11 cellular contexts compared by ENCODE assay signal in genomic region chrX:16138108-16138427, GRCh38. TPM values are rescaled to one million over a fixed set of nuclear protein-coding genes. Genes with fewer than 3 reads are reported as not detected.
DNase-seq lines count a peak whose midpoint lies in the region; ATAC-seq and TF ChIP-seq lines count a peak whose summit lies in the region.
"Had no signal": no experiment of that assay in that cellular context is flagged by ENCODE, and none has a peak within 500 bp of the region (broad histone marks: within the 10 kb centered on the region; RNA-seq: fewer than 3 reads in every experiment).

No MANE protein-coding gene starts in this region.

- no peak for TF ChIP-seq POLR2A in body of pancreas (IDR thresholded peaks at IDR 0.05)

- intact Hi-C loops in body of pancreas (cut with DNase I): no loop called here
- intact Hi-C loops in activated T-helper 1 cell treated with anti-CD3 and anti-CD28 coated beads, Interleukin-12 subunit alpha, Interleukin-12 subunit beta, Interleukin-2, Interleukin-4 antibody, amounts not matched to agents 30 ng/mL and 10 ng/mL and 1 ng/mL, durations not matched to agents 14 hours and 24 hours and 36 hours (cut with micrococcal nuclease): no loop called here

- no peaks in the 10 kb centered on the region for H3K9me3 ChIP-seq in body of pancreas

- no peak overlapping the region for H3K27ac Mint-ChIP-seq in activated T-helper 1 cell treated with anti-CD3 and anti-CD28 coated beads, Interleukin-12 subunit alpha, Interleukin-12 subunit beta, Interleukin-2, Interleukin-4 antibody, amounts not matched to agents 30 ng/mL and 10 ng/mL and 1 ng/mL, durations not matched to agents 14 hours and 24 hours and 36 hours
- H3K27ac Mint-ChIP-seq in stimulated activated effector memory CD8-positive, alpha-beta T cell treated with anti-CD3 and anti-CD28 coated beads, Interleukin-12 subunit alpha, Interleukin-12 subunit beta, amount 100 ng/mL, for 72 hours: no peak overlapping the region

- no peaks in the 10 kb centered on the region for H3K36me3 Mint-ChIP-seq in activated T-helper 1 cell treated with anti-CD3 and anti-CD28 coated beads, Interleukin-12 subunit alpha, Interleukin-12 subunit beta, Interleukin-2, Interleukin-4 antibody, amounts not matched to agents 30 ng/mL and 10 ng/mL and 1 ng/mL, durations not matched to agents 14 hours and 24 hours and 36 hours (ENCODE audit: low read depth)
- H3K36me3 Mint-ChIP-seq in stimulated activated effector memory CD8-positive, alpha-beta T cell treated with anti-CD3 and anti-CD28 coated beads, Interleukin-12 subunit alpha, Interleukin-12 subunit beta, amount 100 ng/mL, for 72 hours: no peaks in the 10 kb centered on the region

- no peak overlapping the region for H3K4me3 Mint-ChIP-seq in activated T-helper 1 cell treated with anti-CD3 and anti-CD28 coated beads, Interleukin-12 subunit alpha, Interleukin-12 subunit beta, Interleukin-2, Interleukin-4 antibody, amounts not matched to agents 30 ng/mL and 10 ng/mL and 1 ng/mL, durations not matched to agents 14 hours and 24 hours and 36 hours
- no peak overlapping the region for H3K4me3 Mint-ChIP-seq in stimulated activated effector memory CD8-positive, alpha-beta T cell treated with anti-CD3 and anti-CD28 coated beads, Interleukin-12 subunit alpha, Interleukin-12 subunit beta, amount 100 ng/mL, for 72 hours

- H3K36me3 ChIP-seq in body of pancreas (replicated peaks in 1 of 2; ENCODE audit: insufficient read depth in 1 of 2, low read depth in 2 of 2): no peaks in the 10 kb centered on the region

- ATAC-seq in GM18867 (IDR thresholded peaks at IDR 0.05; ENCODE audit: unreplicated experiment) (peak; percentile 61), HG02973 (IDR thresholded peaks at IDR 0.05; ENCODE audit: unreplicated experiment) (peak; percentile 23), body of pancreas (no peak), GM21619 (IDR thresholded peaks at IDR 0.05; ENCODE audit: unreplicated experiment) (no peak)
- ATAC-seq in stimulated activated effector memory CD8-positive, alpha-beta T cell treated with anti-CD3 and anti-CD28 coated beads, Interleukin-12 subunit alpha, Interleukin-12 subunit beta, amount 100 ng/mL, for 72 hours: no peak

- no peaks in the 10 kb centered on the region for H3K9me3 Mint-ChIP-seq in activated T-helper 1 cell treated with anti-CD3 and anti-CD28 coated beads, Interleukin-12 subunit alpha, Interleukin-12 subunit beta, Interleukin-2, Interleukin-4 antibody, amounts not matched to agents 30 ng/mL and 10 ng/mL and 1 ng/mL, durations not matched to agents 14 hours and 24 hours and 36 hours
- no peaks in the 10 kb centered on the region for H3K9me3 Mint-ChIP-seq in stimulated activated effector memory CD8-positive, alpha-beta T cell treated with anti-CD3 and anti-CD28 coated beads, Interleukin-12 subunit alpha, Interleukin-12 subunit beta, amount 100 ng/mL, for 72 hours

- H3K27me3 ChIP-seq in body of pancreas: no peaks in the 10 kb centered on the region

- no peak overlapping the region for H3K27ac ChIP-seq in body of pancreas
- H3K27ac ChIP-seq: epithelial cell of prostate had no signal

- 13 to 46% methylated on average over 1 of the region's 1 CpG for WGBS in body of pancreas, 2 donors

- H3K4me1 Mint-ChIP-seq in activated T-helper 1 cell treated with anti-CD3 and anti-CD28 coated beads, Interleukin-12 subunit alpha, Interleukin-12 subunit beta, Interleukin-2, Interleukin-4 antibody, amounts not matched to agents 30 ng/mL and 10 ng/mL and 1 ng/mL, durations not matched to agents 14 hours and 24 hours and 36 hours (ENCODE audit: low read depth): no peaks in the 10 kb centered on the region
- peaks cover 6% of the 10 kb centered on the region for H3K4me1 Mint-ChIP-seq in stimulated activated effector memory CD8-positive, alpha-beta T cell treated with anti-CD3 and anti-CD28 coated beads, Interleukin-12 subunit alpha, Interleukin-12 subunit beta, amount 100 ng/mL, for 72 hours

- peak; percentile 2 to 7 for DNase-seq in AML-193 (lab: John Stamatoyannopoulos, UW)
- DNase-seq in body of pancreas: peak in 1 of 4 donors; percentile 34
- DNase-seq in activated T-helper 1 cell treated with anti-CD3 and anti-CD28 coated beads, Interleukin-12 subunit alpha, Interleukin-12 subunit beta, Interleukin-2, Interleukin-4 antibody, amounts not matched to agents 30 ng/mL and 10 ng/mL and 1 ng/mL, durations not matched to agents 14 hours and 24 hours and 36 hours (ENCODE audit: low spot score): no peak
- no peak for DNase-seq in stimulated activated CD4-positive, alpha-beta T cell treated with anti-CD3 and anti-CD28 coated beads, Interleukin-4, amount 100 ng/mL, for 4 hours
- DNase-seq in stimulated activated effector memory CD8-positive, alpha-beta T cell treated with anti-CD3 and anti-CD28 coated beads, Interleukin-12 subunit alpha, Interleukin-12 subunit beta, amount 100 ng/mL, for 72 hours (ENCODE audit: low spot score in 2 of 2): no peak
- DNase-seq: occipital lobe had no signal

- H3K4me3 ChIP-seq in body of pancreas: no peak overlapping the region

- H3K27me3 Mint-ChIP-seq in activated T-helper 1 cell treated with anti-CD3 and anti-CD28 coated beads, Interleukin-12 subunit alpha, Interleukin-12 subunit beta, Interleukin-2, Interleukin-4 antibody, amounts not matched to agents 30 ng/mL and 10 ng/mL and 1 ng/mL, durations not matched to agents 14 hours and 24 hours and 36 hours (ENCODE audit: insufficient read depth): peaks cover 11% of the 10 kb centered on the region

- TF ChIP-seq CTCF in body of pancreas (IDR thresholded peaks at IDR 0.05): peak in 4 of 7 experiments; percentile 13 to 30 (median 18)

- peaks cover 12% of the 10 kb centered on the region for H3K4me1 ChIP-seq in body of pancreas

RNA-seq across cellular contexts. Expression of gene GRPR, which starts 14.7 kb away (rescaled TPM):
- 1 to 10 TPM; 3.1 to 5.6 TPM for total RNA-seq in body of pancreas
- total RNA-seq in activated T-helper 1 cell treated with anti-CD3 and anti-CD28 coated beads, Interleukin-12 subunit alpha, Interleukin-12 subunit beta, Interleukin-2, Interleukin-4 antibody, amounts not matched to agents 30 ng/mL and 10 ng/mL and 1 ng/mL, durations not matched to agents 14 hours and 24 hours and 36 hours: not detected in 2 replicates
- total RNA-seq: Daoy had no signal

RNA-seq across cellular contexts. Expression of gene MAGEB17, which starts 29.2 kb away (rescaled TPM):
- total RNA-seq in body of pancreas: 1 to 10 TPM in 1 of 2 donors, under 1 TPM in 1; 0.52 to 7.3 TPM
- total RNA-seq in activated T-helper 1 cell treated with anti-CD3 and anti-CD28 coated beads, Interleukin-12 subunit alpha, Interleukin-12 subunit beta, Interleukin-2, Interleukin-4 antibody, amounts not matched to agents 30 ng/mL and 10 ng/mL and 1 ng/mL, durations not matched to agents 14 hours and 24 hours and 36 hours: not detected in 2 replicates
- total RNA-seq: Daoy had no signal

Comparison
In these comparisons a context has a peak if more than half of its experiments do, and no peak if none do; other contexts are left out.
1. DNase-seq: peak in AML-193 (2 of 2); none in activated T-helper 1 cell treated with anti-CD3 and anti-CD28 coated beads, Interleukin-12 subunit alpha, Interleukin-12 subunit beta, Interleukin-2, Interleukin-4 antibody, amounts not matched to agents 30 ng/mL and 10 ng/mL and 1 ng/mL, durations not matched to agents 14 hours and 24 hours and 36 hours (single experiment), stimulated activated CD4-positive, alpha-beta T cell treated with anti-CD3 and anti-CD28 coated beads, Interleukin-4, amount 100 ng/mL, for 4 hours (0 of 2) and stimulated activated effector memory CD8-positive, alpha-beta T cell treated with anti-CD3 and anti-CD28 coated beads, Interleukin-12 subunit alpha, Interleukin-12 subunit beta, amount 100 ng/mL, for 72 hours (0 of 2).
2. ATAC-seq: peak in GM18867 (single experiment) and HG02973 (single experiment); none in body of pancreas (single experiment), stimulated activated effector memory CD8-positive, alpha-beta T cell treated with anti-CD3 and anti-CD28 coated beads, Interleukin-12 subunit alpha, Interleukin-12 subunit beta, amount 100 ng/mL, for 72 hours (single experiment) and GM21619 (single experiment).